11 cellular contexts compared by ENCODE assay signal in the genomic region with DNA sequence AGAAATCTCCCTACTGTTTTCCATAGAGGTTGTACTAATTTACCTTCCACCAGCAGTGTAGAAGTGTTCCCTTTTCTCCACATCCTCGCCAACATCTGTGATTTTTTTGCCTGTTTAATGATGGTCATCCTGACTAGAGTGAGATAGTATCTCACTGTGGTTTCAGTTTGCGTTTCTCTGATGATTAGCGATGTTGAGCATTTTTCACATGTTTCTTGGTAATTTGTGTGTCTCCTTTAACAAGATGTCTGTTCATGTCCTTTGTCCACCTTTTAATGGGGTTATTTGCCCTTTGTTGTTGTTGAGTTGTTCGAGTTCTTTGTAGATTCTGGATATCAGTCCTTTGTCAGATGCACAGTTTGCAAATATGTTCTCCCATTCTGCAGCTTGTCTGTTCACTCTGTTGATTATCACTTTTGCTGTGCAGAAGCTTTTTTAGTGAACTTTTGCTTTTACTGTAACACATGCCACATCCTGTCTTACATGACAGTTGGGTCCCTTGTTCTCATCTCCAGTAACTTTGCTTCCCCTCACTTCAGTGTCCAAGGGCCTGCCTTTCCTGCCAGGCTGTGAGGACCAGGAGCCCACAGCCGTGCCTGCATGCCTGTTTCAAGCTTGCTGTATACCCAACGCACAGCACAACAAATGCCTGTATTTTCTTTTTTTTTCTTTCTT.
DNase-seq lines count a peak whose midpoint lies in the region; ATAC-seq, FAIRE-seq and TF ChIP-seq lines count a peak whose summit lies in the region.
"Had no signal": no experiment of that assay in that cellular context is flagged by ENCODE, and none has a peak within 500 bp of the region (broad histone marks: within the 10 kb centered on the region; RNA-seq: fewer than 3 reads in every experiment).

No MANE protein-coding gene starts in this region.

- 83 to 87% methylated on average over 6 of the region's 6 CpGs for WGBS in pancreas, 2 donors

- ATAC-seq in GM18502 (IDR thresholded peaks at IDR 0.05; ENCODE audit: poor library complexity, unreplicated experiment) (peak; percentile 51), GM21717 (IDR thresholded peaks at IDR 0.05; ENCODE audit: unreplicated experiment) (peak; percentile 50), pancreas (no peak)

- H3K9ac ChIP-seq in Karpas-422 (ENCODE audit: low read length) = peak overlapping the region; percentile 20; the same call in 1 of the 2 replicates

- H3K79me2 ChIP-seq in Karpas-422 (ENCODE audit: low read length) = no peaks in the 10 kb centered on the region

- no peak for TF ChIP-seq CTCF in pancreas (IDR thresholded peaks at IDR 0.05)

- intact Hi-C loops in pancreas (cut with DNase I) = no loop called here

- peaks cover 46% of the 10 kb centered on the region for H3K4me1 ChIP-seq in Karpas-422 (ENCODE audit: low read length)
- no peaks in the 10 kb centered on the region for H3K4me1 ChIP-seq in pancreas

- H3K36me3 ChIP-seq in Karpas-422 (ENCODE audit: insufficient read depth, low read length) (no peaks in the 10 kb centered on the region), pancreas (no peaks in the 10 kb centered on the region)

- no peak for FAIRE-seq in pancreas (lab: Jason Lieb, UNC)
- FAIRE-seq: small intestine had no signal

- H3K27me3 ChIP-seq in Karpas-422 (ENCODE audit: low read length) (0 out of 2 replicates have a peak, but pooled peaks cover 2% of the 10 kb centered on the region), pancreas (no peaks in the 10 kb centered on the region)

- no peak overlapping the region for H2AFZ ChIP-seq in Karpas-422 (ENCODE audit: low read length)

- no peaks in the 10 kb centered on the region for H3K9me3 ChIP-seq in Karpas-422 (ENCODE audit: low read length)
- H3K9me3 ChIP-seq in pancreas = no peaks in the 10 kb centered on the region

- peak overlapping the region; percentile 51 for H3K4me2 ChIP-seq in Karpas-422 (ENCODE audit: low read depth, low read length, poor library complexity, severe bottlenecking)

- no peaks in the 10 kb centered on the region for H3K9me2 ChIP-seq in Karpas-422 (replicated peaks; ENCODE audit: insufficient read depth, low read length)

- no peak for DNase-seq in Karpas-422
- DNase-seq in foreskin melanocyte = peak; percentile 44
- DNase-seq in DMS153 (lab: John Stamatoyannopoulos, UW) = no peak
- no peak for DNase-seq in midbrain (lab: John Stamatoyannopoulos, UW)
- no peak for DNase-seq in pancreas
- DNase-seq in DMS79 treated with DMSO at 0.1 percent for 48 hours (lab: John Stamatoyannopoulos, UW) = no peak
- DNase-seq: activated CD4-positive, alpha-beta T cell treated with anti-CD3 and anti-CD28 coated beads for 4 hours; cortex of kidney; small intestine had no signal

- H3K4me3 ChIP-seq in Karpas-422 (ENCODE audit: low read length) (peak overlapping the region; percentile 18; the same call in 1 of the 2 replicates), pancreas (no peak overlapping the region)

- H4K20me1 ChIP-seq in Karpas-422 (ENCODE audit: insufficient read depth, low read depth, low read length) = no peaks in the 10 kb centered on the region

- H3K27ac ChIP-seq in Karpas-422 (ENCODE audit: low read length) (no peak overlapping the region), pancreas (no peak overlapping the region)

Comparison
In these comparisons a context has a peak if more than half of its experiments do, and no peak if none do; other contexts are left out.
1. ATAC-seq: peak in GM18502 (single experiment) and GM21717 (single experiment); none in pancreas (0 of 4).